8 cellular contexts compared by ENCODE assay signal in genomic region chr10:22481106-22481505, GRCh38.
"Had no signal": no experiment of that assay in that cellular context is flagged by ENCODE, and none has a peak within 500 bp of the region (broad histone marks: within the 10 kb centered on the region; RNA-seq: fewer than 3 reads in every experiment).

No MANE protein-coding gene starts in this region.

- H3K27ac ChIP-seq: HL-60 had no signal

- FAIRE-seq: H1, H54 had no signal

- DNase-seq: H9, HCEC 1CT, IMR-90, KBM-7 had no signal

- ATAC-seq: GM23338 had no signal
